ENCODE assay signal across 1 cellular context in genomic region chr15:42273099-42273899, GRCh38.
TF ChIP-seq lines count a peak whose summit lies in the region.

GANC (plus strand) TSS chr15:42273201; CDS start chr15:42274482, 1,281 bp downstream.
TMEM87A (minus strand) TSS chr15:42273433; CDS start chr15:42273398, 35 bp downstream.

TF ChIP-seq in HepG2, 621 proteins besides CTCF, POLR2A, EP300 and RAD21 (continued from another document and continues in another):
- TF ChIP-seq ZBTB33 (CRISPR knock-in tag; IDR thresholded peaks at IDR 0.05) (peak; percentile 26; the same call in 1 of the 2 replicates), SRSF1 (optimal IDR thresholded peaks at IDR 0.05; ENCODE audit: low read depth, low read length) (peak; percentile 79), RNF219 (CRISPR knock-in tag; IDR thresholded peaks at IDR 0.05) (no peak), FOXP1 (IDR thresholded peaks at IDR 0.05) (no peak), FOXP1 (CRISPR knock-in tag; IDR thresholded peaks at IDR 0.05) (0 out of 2 replicates have a peak, but pooled peaks have one; percentile 4), ZFP36L1 (CRISPR knock-in tag; IDR thresholded peaks at IDR 0.05) (no peak), ZNF687 (CRISPR knock-in tag; IDR thresholded peaks at IDR 0.05) (peak; percentile 94), ZNF781 (CRISPR knock-in tag; IDR thresholded peaks at IDR 0.05; ENCODE audit: borderline replicate concordance, not compliant biosample characterization) (no peak), AGO2 (optimal IDR thresholded peaks at IDR 0.05; ENCODE audit: low read depth, low read length) (peak; percentile 32), SRSF9 (IDR thresholded peaks at IDR 0.05; ENCODE audit: borderline replicate concordance, insufficient read depth, low read depth, low read length, poor library complexity, severe bottlenecking) (no peak), CBX1 (IDR thresholded peaks at IDR 0.05; ENCODE audit: low read depth) (peak; percentile 65), ZNF549 (CRISPR knock-in tag; IDR thresholded peaks at IDR 0.05) (no peak), RAD51 (IDR thresholded peaks at IDR 0.05; ENCODE audit: borderline replicate concordance) (no peak), ZNF414 (CRISPR knock-in tag; IDR thresholded peaks at IDR 0.05) (no peak), HCFC1 (IDR thresholded peaks at IDR 0.05; ENCODE audit: low read depth, low read length) (peak; percentile 16; the same call in 1 of the 2 replicates), ZNF83 (CRISPR knock-in tag; IDR thresholded peaks at IDR 0.05; ENCODE audit: borderline replicate concordance) (peak; percentile 67; the same call in 1 of the 2 replicates), ZFY (CRISPR knock-in tag; IDR thresholded peaks at IDR 0.05) (peak; percentile 59), FLYWCH1 (CRISPR knock-in tag; IDR thresholded peaks at IDR 0.05) (no peak), ZFP62 (CRISPR knock-in tag; IDR thresholded peaks at IDR 0.05) (no peak), ZFAT (CRISPR knock-in tag; conservative IDR thresholded peaks at IDR 0.05) (no peak), ATF2 (CRISPR knock-in tag; IDR thresholded peaks at IDR 0.05) (peak; percentile 56), SKI (IDR thresholded peaks at IDR 0.05; ENCODE audit: partially characterized antibody) (no peak), ZNF333 (CRISPR knock-in tag; IDR thresholded peaks at IDR 0.05; ENCODE audit: borderline replicate concordance) (no peak; the same call in 1 of the 2 replicates), EZH2 (conservative IDR thresholded peaks at IDR 0.05; ENCODE audit: low read depth, low read length) (no peak), ZSCAN21 (CRISPR knock-in tag; IDR thresholded peaks at IDR 0.05; ENCODE audit: borderline replicate concordance) (peak; percentile 79; the same call in 1 of the 2 replicates), TSC22D2 (CRISPR knock-in tag; IDR thresholded peaks at IDR 0.05; ENCODE audit: borderline replicate concordance) (no peak), AHDC1 (CRISPR knock-in tag; IDR thresholded peaks at IDR 0.05; ENCODE audit: borderline replicate concordance) (no peak; the same call in 1 of the 2 replicates), TEAD3 (CRISPR knock-in tag; optimal IDR thresholded peaks at IDR 0.05; ENCODE audit: borderline replicate concordance) (peak; percentile 49), ZNF512B (CRISPR knock-in tag; IDR thresholded peaks at IDR 0.05; ENCODE audit: borderline replicate concordance) (peak; percentile 58; the same call in 1 of the 2 replicates), TBX2 (CRISPR knock-in tag; IDR thresholded peaks at IDR 0.05; ENCODE audit: borderline replicate concordance) (peak; percentile 85), ZNF205 (CRISPR knock-in tag; IDR thresholded peaks at IDR 0.05) (no peak), FOXK2 (IDR thresholded peaks at IDR 0.05) (0 out of 2 replicates have a peak, but pooled peaks have one; percentile 10), ZNF615 (CRISPR knock-in tag; IDR thresholded peaks at IDR 0.05; ENCODE audit: borderline replicate concordance) (no peak), TEAD2 (CRISPR knock-in tag; IDR thresholded peaks at IDR 0.05) (no peak), ZNF367 (CRISPR knock-in tag; IDR thresholded peaks at IDR 0.05; ENCODE audit: borderline replicate concordance) (no peak), NR2F6 (IDR thresholded peaks at IDR 0.05) (no peak), NR2F6 (CRISPR knock-in tag; IDR thresholded peaks at IDR 0.05) (no peak), LBX2 (CRISPR knock-in tag; IDR thresholded peaks at IDR 0.05; ENCODE audit: borderline replicate concordance) (no peak)
